In the genomic region with DNA sequence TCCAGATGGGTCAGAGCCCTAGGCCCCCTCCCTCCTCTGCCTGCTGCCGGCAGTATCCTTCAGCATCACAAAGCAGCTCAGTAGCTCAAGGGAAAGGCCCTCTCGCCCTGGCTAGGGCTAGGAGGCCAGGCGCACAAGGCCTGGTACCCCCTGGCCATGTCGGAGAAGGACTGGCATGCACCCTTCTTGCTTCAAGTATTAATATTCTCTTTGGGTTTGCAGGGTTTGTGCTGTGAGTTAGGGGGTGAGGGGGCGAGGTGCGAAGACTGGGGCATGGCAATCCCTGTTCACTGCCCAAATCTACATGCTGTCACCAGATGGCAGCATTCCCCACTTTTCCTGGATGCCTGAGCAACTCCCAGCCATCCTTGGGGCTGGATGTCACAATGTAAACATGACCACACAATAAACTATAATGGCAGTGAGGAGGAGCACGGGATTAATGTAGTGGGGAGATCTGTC, we compare ENCODE assay signal across 1 cellular context.
TF ChIP-seq lines count a peak whose summit lies in the region.

No MANE protein-coding gene starts in this region.

TF ChIP-seq in HepG2, 621 proteins besides CTCF, POLR2A, EP300 and RAD21 (continued from another document and continues in another):
- TF ChIP-seq ZBTB34 (CRISPR knock-in tag; IDR thresholded peaks at IDR 0.05) (no peak), GATAD2A (CRISPR knock-in tag; IDR thresholded peaks at IDR 0.05) (0 out of 2 replicates have a peak, but pooled peaks have one; percentile 19), ZFP91 (CRISPR knock-in tag; IDR thresholded peaks at IDR 0.05; ENCODE audit: borderline replicate concordance) (0 out of 2 replicates have a peak, but pooled peaks have one; percentile 27), ZNF777 (CRISPR knock-in tag; IDR thresholded peaks at IDR 0.05) (no peak), YEATS2 (CRISPR knock-in tag; IDR thresholded peaks at IDR 0.05; ENCODE audit: borderline replicate concordance) (no peak), ZNF350 (CRISPR knock-in tag; IDR thresholded peaks at IDR 0.05; ENCODE audit: borderline replicate concordance, low read depth) (no peak; the same call in 1 of the 2 replicates), RCOR2 (CRISPR knock-in tag; IDR thresholded peaks at IDR 0.05) (no peak), NKX3-1 (CRISPR knock-in tag; IDR thresholded peaks at IDR 0.05) (no peak), ZNF333 (CRISPR knock-in tag; IDR thresholded peaks at IDR 0.05; ENCODE audit: borderline replicate concordance) (no peak), ZNF484 (CRISPR knock-in tag; IDR thresholded peaks at IDR 0.05; ENCODE audit: borderline replicate concordance, low read depth) (no peak), SMAD9 (CRISPR knock-in tag; IDR thresholded peaks at IDR 0.05) (no peak), MEIS1 (CRISPR knock-in tag; IDR thresholded peaks at IDR 0.05; ENCODE audit: borderline replicate concordance) (no peak), SNAI1 (CRISPR knock-in tag; IDR thresholded peaks at IDR 0.05; ENCODE audit: borderline replicate concordance) (no peak), BCLAF1 (IDR thresholded peaks at IDR 0.05) (no peak), FOXJ3 (CRISPR knock-in tag; IDR thresholded peaks at IDR 0.05; ENCODE audit: borderline replicate concordance) (no peak), MATR3 (CRISPR knock-in tag; IDR thresholded peaks at IDR 0.05) (no peak), HMGXB3 (CRISPR knock-in tag; IDR thresholded peaks at IDR 0.05; ENCODE audit: borderline replicate concordance) (no peak), ATRX (CRISPR knock-in tag; IDR thresholded peaks at IDR 0.05; ENCODE audit: borderline replicate concordance) (no peak), ZNF839 (CRISPR knock-in tag; IDR thresholded peaks at IDR 0.05; ENCODE audit: borderline replicate concordance) (no peak), ZNF354B (CRISPR knock-in tag; IDR thresholded peaks at IDR 0.05) (no peak), FOXA1 (IDR thresholded peaks at IDR 0.05) (no peak), FOXA1 (CRISPR knock-in tag; IDR thresholded peaks at IDR 0.05) (peak; percentile 95), SIX1 (CRISPR knock-in tag; IDR thresholded peaks at IDR 0.05; ENCODE audit: borderline replicate concordance) (no peak), CEBPB (IDR thresholded peaks at IDR 0.05; ENCODE audit: borderline replicate concordance, low read depth, low read length) (peak; percentile 66), ZNF143 (CRISPR knock-in tag; IDR thresholded peaks at IDR 0.05) (peak; percentile 80), SP4 (CRISPR knock-in tag; IDR thresholded peaks at IDR 0.05) (no peak), FOXK1 (CRISPR knock-in tag; IDR thresholded peaks at IDR 0.05; ENCODE audit: borderline replicate concordance, low read depth) (peak; percentile 75; the same call in 1 of the 2 replicates), ZNF557 (CRISPR knock-in tag; IDR thresholded peaks at IDR 0.05) (no peak), NFKB2 (CRISPR knock-in tag; IDR thresholded peaks at IDR 0.05; ENCODE audit: borderline replicate concordance) (no peak), ZNF841 (CRISPR knock-in tag; IDR thresholded peaks at IDR 0.05; ENCODE audit: borderline replicate concordance) (no peak), STAG1 (CRISPR knock-in tag; IDR thresholded peaks at IDR 0.05) (peak; percentile 82), ZNF768 (CRISPR knock-in tag; IDR thresholded peaks at IDR 0.05) (no peak), ZNF224 (CRISPR knock-in tag; IDR thresholded peaks at IDR 0.05) (no peak), MIXL1 (CRISPR knock-in tag; IDR thresholded peaks at IDR 0.05) (no peak), RFX1 (IDR thresholded peaks at IDR 0.05) (no peak), JUNB (CRISPR knock-in tag; IDR thresholded peaks at IDR 0.05; ENCODE audit: borderline replicate concordance) (no peak), MBD4 (IDR thresholded peaks at IDR 0.05; ENCODE audit: borderline replicate concordance, low read length) (no peak), ZFP1 (CRISPR knock-in tag; IDR thresholded peaks at IDR 0.05) (no peak), TMF1 (CRISPR knock-in tag; IDR thresholded peaks at IDR 0.05; ENCODE audit: low read depth) (no peak), ZMYM4 (CRISPR knock-in tag; IDR thresholded peaks at IDR 0.05) (peak; percentile 14; the same call in 1 of the 2 replicates), TOPORS (CRISPR knock-in tag; IDR thresholded peaks at IDR 0.05) (no peak), SOX5 (CRISPR knock-in tag; IDR thresholded peaks at IDR 0.05; ENCODE audit: borderline replicate concordance) (no peak), ZNF3 (CRISPR knock-in tag; IDR thresholded peaks at IDR 0.05) (no peak), STAT5B (CRISPR knock-in tag; IDR thresholded peaks at IDR 0.05) (no peak), NFIB (CRISPR knock-in tag; IDR thresholded peaks at IDR 0.05; ENCODE audit: borderline replicate concordance) (no peak)
- TF ChIP-seq, protein P1, sequence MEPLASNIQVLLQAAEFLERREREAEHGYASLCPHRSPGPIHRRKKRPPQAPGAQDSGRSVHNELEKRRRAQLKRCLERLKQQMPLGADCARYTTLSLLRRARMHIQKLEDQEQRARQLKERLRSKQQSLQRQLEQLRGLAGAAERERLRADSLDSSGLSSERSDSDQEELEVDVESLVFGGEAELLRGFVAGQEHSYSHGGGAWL (CRISPR knock-in tag; IDR thresholded peaks at IDR 0.05) = no peak
- TF ChIP-seq, protein P2, sequence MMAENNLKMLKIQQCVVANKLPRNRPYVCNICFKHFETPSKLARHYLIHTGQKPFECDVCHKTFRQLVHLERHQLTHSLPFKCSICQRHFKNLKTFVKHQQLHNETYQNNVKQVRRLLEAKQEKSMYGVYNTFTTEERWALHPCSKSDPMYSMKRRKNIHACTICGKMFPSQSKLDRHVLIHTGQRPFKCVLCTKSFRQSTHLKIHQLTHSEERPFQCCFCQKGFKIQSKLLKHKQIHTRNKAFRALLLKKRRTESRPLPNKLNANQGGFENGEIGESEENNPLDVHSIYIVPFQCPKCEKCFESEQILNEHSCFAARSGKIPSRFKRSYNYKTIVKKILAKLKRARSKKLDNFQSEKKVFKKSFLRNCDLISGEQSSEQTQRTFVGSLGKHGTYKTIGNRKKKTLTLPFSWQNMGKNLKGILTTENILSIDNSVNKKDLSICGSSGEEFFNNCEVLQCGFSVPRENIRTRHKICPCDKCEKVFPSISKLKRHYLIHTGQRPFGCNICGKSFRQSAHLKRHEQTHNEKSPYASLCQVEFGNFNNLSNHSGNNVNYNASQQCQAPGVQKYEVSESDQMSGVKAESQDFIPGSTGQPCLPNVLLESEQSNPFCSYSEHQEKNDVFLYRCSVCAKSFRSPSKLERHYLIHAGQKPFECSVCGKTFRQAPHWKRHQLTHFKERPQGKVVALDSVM (CRISPR knock-in tag; IDR thresholded peaks at IDR 0.05) = no peak
- TF ChIP-seq, protein P3, sequence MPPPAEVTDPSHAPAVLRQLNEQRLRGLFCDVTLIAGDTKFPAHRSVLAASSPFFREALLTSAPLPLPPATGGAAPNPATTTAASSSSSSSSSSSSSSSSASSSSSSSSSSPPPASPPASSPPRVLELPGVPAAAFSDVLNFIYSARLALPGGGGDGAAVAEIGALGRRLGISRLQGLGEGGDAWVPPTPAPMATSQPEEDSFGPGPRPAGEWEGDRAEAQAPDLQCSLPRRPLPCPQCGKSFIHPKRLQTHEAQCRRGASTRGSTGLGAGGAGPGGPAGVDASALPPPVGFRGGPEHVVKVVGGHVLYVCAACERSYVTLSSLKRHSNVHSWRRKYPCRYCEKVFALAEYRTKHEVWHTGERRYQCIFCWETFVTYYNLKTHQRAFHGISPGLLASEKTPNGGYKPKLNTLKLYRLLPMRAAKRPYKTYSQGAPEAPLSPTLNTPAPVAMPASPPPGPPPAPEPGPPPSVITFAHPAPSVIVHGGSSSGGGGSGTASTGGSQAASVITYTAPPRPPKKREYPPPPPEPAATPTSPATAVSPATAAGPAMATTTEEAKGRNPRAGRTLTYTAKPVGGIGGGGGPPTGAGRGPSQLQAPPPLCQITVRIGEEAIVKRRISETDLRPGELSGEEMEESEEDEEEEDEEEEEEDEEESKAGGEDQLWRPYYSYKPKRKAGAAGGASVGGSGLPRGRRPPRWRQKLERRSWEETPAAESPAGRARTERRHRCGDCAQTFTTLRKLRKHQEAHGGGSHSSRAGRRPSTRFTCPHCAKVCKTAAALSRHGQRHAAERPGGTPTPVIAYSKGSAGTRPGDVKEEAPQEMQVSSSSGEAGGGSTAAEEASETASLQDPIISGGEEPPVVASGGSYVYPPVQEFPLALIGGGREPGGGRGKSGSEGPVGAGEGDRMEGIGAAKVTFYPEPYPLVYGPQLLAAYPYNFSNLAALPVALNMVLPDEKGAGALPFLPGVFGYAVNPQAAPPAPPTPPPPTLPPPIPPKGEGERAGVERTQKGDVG (CRISPR knock-in tag; IDR thresholded peaks at IDR 0.05; ENCODE audit: borderline replicate concordance) = no peak
- TF ChIP-seq, protein P4, sequence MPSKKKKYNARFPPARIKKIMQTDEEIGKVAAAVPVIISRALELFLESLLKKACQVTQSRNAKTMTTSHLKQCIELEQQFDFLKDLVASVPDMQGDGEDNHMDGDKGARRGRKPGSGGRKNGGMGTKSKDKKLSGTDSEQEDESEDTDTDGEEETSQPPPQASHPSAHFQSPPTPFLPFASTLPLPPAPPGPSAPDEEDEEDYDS (CRISPR knock-in tag; IDR thresholded peaks at IDR 0.05) = no peak
- TF ChIP-seq, protein P5, sequence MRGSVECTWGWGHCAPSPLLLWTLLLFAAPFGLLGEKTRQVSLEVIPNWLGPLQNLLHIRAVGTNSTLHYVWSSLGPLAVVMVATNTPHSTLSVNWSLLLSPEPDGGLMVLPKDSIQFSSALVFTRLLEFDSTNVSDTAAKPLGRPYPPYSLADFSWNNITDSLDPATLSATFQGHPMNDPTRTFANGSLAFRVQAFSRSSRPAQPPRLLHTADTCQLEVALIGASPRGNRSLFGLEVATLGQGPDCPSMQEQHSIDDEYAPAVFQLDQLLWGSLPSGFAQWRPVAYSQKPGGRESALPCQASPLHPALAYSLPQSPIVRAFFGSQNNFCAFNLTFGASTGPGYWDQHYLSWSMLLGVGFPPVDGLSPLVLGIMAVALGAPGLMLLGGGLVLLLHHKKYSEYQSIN (CRISPR knock-in tag; IDR thresholded peaks at IDR 0.05; ENCODE audit: borderline replicate concordance) = no peak
